Comparison of ENCODE assay signal across 1 cellular context in the genomic region with DNA sequence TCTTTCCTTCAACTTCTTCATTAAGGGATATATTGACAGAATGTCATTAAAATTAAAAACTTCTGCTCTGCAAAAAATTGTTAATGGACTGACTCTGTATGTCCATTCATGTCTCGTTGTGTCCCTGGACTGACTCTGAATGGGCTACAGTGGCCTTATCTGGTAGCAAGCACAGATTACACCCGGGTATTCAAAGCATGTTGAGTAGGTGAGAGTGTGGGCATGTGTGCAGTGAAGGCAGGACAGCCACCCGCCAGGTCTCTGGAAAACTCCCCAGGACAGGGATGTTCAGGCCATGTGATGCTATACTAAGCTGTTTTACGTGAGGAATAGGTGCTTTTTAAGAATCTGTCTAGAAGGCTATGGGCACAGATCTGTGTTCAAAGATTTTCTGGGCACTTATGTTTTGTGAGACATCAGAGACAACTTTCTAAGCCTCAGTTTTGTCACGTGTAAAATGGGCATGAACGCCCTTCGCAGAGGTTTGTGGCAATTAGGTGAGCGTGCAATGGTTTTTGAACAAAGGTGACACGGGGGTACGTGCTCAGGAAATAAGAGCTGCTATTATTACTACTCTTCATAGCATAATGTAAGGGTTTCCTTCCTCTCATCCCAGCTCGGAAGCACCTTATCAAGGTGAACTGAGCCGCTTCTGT.
A peak's percentile ranks its signal among the peaks of the same experiment; 100 is the strongest.
TF ChIP-seq lines count a peak whose summit lies in the region.

No MANE protein-coding gene starts in this region.

TF ChIP-seq in H1, 55 proteins besides CTCF, POLR2A, EP300 and RAD21:
- peak; percentile 44; the same call in 1 of the 2 replicates for TF ChIP-seq KDM1A (IDR thresholded peaks at IDR 0.05; ENCODE audit: borderline replicate concordance, low read length)
